Comparison of ENCODE assay signal across 9 cellular contexts in the genomic region with DNA sequence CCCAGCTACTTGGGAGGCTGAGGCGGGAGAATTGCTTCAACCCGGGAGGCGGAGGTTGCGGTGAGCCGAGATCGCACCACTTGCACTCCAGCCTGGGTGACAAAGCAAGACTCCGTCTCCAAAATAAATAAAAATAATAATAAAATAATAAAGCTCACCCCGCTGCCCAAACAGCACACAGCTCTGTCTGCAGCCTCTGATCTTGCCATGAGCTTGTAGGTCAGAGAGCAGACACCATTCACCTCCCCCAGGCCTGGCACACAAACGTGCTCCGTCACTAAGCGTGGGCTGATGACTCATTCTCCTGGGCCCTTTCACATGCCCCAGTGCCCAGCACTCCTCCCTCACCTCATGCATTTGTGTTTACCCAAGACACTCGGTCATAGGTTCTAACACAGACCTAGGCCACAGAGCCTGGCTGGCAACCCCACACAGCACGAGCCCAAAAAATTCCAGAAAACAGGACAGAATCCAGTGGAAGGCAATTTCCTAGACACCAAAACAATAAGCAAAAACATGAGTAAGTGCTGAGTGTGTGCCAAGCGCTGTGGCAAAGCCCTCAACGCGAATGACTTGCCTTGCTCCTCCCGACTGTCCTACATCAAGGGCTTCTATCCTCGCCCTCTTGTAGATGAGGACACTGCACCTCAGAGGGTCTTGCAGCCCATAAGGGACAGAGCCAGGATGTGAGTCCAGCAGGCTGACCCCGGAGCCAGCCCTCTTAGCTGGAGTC. TPM values are rescaled to one million over a fixed set of nuclear protein-coding genes. Genes with fewer than 3 reads are reported as not detected.
A peak's percentile ranks its signal among the peaks of the same experiment; 100 is the strongest.
DNase-seq lines count a peak whose midpoint lies in the region; ATAC-seq and TF ChIP-seq lines count a peak whose summit lies in the region.
"Had no signal": no experiment of that assay in that cellular context is flagged by ENCODE, and none has a peak within 500 bp of the region (broad histone marks: within the 10 kb centered on the region; RNA-seq: fewer than 3 reads in every experiment).

No MANE protein-coding gene starts in this region.

- H3F3A ChIP-seq in GM23338 (replicated peaks; ENCODE audit: low read depth) = no peaks in the 10 kb centered on the region

- DNase-seq in GM23338 (ENCODE audit: low spot score) (no peak), SW 1271 (lab: John Stamatoyannopoulos, UW) (peak; percentile 70 to 79), esophagus muscularis mucosa (ENCODE audit: extremely low spot score) (no peak), aorta (peak; percentile 89 to 93)

- TF ChIP-seq CTCF in 22Rv1 (IDR thresholded peaks at IDR 0.05) = no peak
- TF ChIP-seq CTCF in GM23338 (conservative IDR thresholded peaks at IDR 0.05; ENCODE audit: low read depth in 2 of 2) = no peak
- TF ChIP-seq CTCF in esophagus muscularis mucosa (IDR thresholded peaks at IDR 0.05) = no peak
- TF ChIP-seq CTCF in nephron (IDR thresholded peaks at IDR 0.05; ENCODE audit: unreplicated experiment in 3 of 3) = no peak

- H3K9me2 ChIP-seq in GM23338 (ENCODE audit: insufficient read depth) = no peaks in the 10 kb centered on the region

- H3K4me3 Mint-ChIP-seq in GM23338 (no peak overlapping the region), nephron (no peak overlapping the region)
- H3K4me3 Mint-ChIP-seq: central memory CD8-positive, alpha-beta T cell had no signal

- H3K79me2 ChIP-seq in GM23338 (replicated peaks; ENCODE audit: insufficient read depth) = no peaks in the 10 kb centered on the region

- H3K27me3 ChIP-seq in GM23338 (ENCODE audit: insufficient read depth) = no peaks in the 10 kb centered on the region
- no peaks in the 10 kb centered on the region for H3K27me3 ChIP-seq in esophagus muscularis mucosa
- no peaks in the 10 kb centered on the region for H3K27me3 ChIP-seq in aorta (ENCODE audit: control insufficient read depth in 1 of 2, insufficient read depth in 2 of 2, low read length in 1 of 2)

- no peaks in the 10 kb centered on the region for H3K9me3 ChIP-seq in esophagus muscularis mucosa
- H3K9me3 ChIP-seq in aorta (ENCODE audit: control insufficient read depth, low read length) = no peaks in the 10 kb centered on the region

- H3K27ac Mint-ChIP-seq in GM23338 (peak overlapping the region; percentile 31), nephron (peak overlapping the region; percentile 9 to 54 (median 19))

- H3K4me3 ChIP-seq in GM23338 (no peak overlapping the region), esophagus muscularis mucosa (no peak overlapping the region), aorta (ENCODE audit: low read length in 2 of 2) (no peak overlapping the region)

- H4K20me1 ChIP-seq in GM23338 (replicated peaks; ENCODE audit: insufficient read depth) = no peaks in the 10 kb centered on the region; the same call in 1 of the 2 replicates

- H3K9me3 Mint-ChIP-seq in GM23338 (no peaks in the 10 kb centered on the region; the same call in 2 of the 3 replicates), nephron (no peaks in the 10 kb centered on the region)
- H3K9me3 Mint-ChIP-seq: central memory CD8-positive, alpha-beta T cell had no signal

- no peak overlapping the region for H2AFZ ChIP-seq in GM23338

- no peaks in the 10 kb centered on the region for H3K36me3 ChIP-seq in GM23338 (ENCODE audit: insufficient read depth)
- H3K36me3 ChIP-seq in esophagus muscularis mucosa = no peaks in the 10 kb centered on the region
- H3K36me3 ChIP-seq in aorta (ENCODE audit: control insufficient read depth in 1 of 2, insufficient read depth in 2 of 2, low read length in 1 of 2) = no peaks in the 10 kb centered on the region

- H3K4me1 ChIP-seq in GM23338 (ENCODE audit: insufficient read depth) = no peaks in the 10 kb centered on the region; the same call in 1 of the 2 replicates
- H3K4me1 ChIP-seq in esophagus muscularis mucosa = peaks cover 26 to 45% (median 44%) of the 10 kb centered on the region in 4 donors
- H3K4me1 ChIP-seq in aorta (ENCODE audit: control insufficient read depth in 1 of 2, insufficient read depth in 2 of 2, low read length in 2 of 2) = peaks cover 0 to 3% of the 10 kb centered on the region in 2 donors

- WGBS in esophagus muscularis mucosa = 69% methylated on average over 19 of the region's 19 CpGs
- WGBS in aorta, 2 donors = 15 to 23% methylated on average over 19 of the region's 19 CpGs

- no peaks in the 10 kb centered on the region for H3K27me3 Mint-ChIP-seq in GM23338 (ENCODE audit: insufficient read depth, low read depth, poor library complexity)
- H3K27me3 Mint-ChIP-seq in nephron (ENCODE audit: low read depth) = no peaks in the 10 kb centered on the region
- H3K27me3 Mint-ChIP-seq: central memory CD8-positive, alpha-beta T cell had no signal

- no peak for TF ChIP-seq EP300 in esophagus muscularis mucosa (IDR thresholded peaks at IDR 0.05)

- H3K36me3 Mint-ChIP-seq in GM23338 (ENCODE audit: low read depth) = no peaks in the 10 kb centered on the region; the same call in 2 of the 3 replicates
- peaks cover 6% of the 10 kb centered on the region for H3K36me3 Mint-ChIP-seq in nephron (ENCODE audit: low read depth)

- intact Hi-C loops in esophagus muscularis mucosa (cut with DNase I) = no loop called here
- intact Hi-C loops in aorta (cut with DNase I) = no loop called here

- no peak for TF ChIP-seq POLR2A in esophagus muscularis mucosa (IDR thresholded peaks at IDR 0.05; ENCODE audit: low read depth)

- H3K27ac ChIP-seq in 22Rv1 = peak overlapping the region; percentile 67
- H3K27ac ChIP-seq in GM23338 (ENCODE audit: low read depth) = no peak overlapping the region
- H3K27ac ChIP-seq in esophagus muscularis mucosa (replicated peaks in 1 of 4) = peak overlapping the region; percentile 47 to 78 (median 57)
- peak overlapping the region in 1 of 2 donors; percentile 93 for H3K27ac ChIP-seq in aorta (ENCODE audit: low read depth in 1 of 2, low read length in 2 of 2)

- H3K4me1 Mint-ChIP-seq in GM23338 = peaks cover 4% of the 10 kb centered on the region; the same call in 2 of the 3 replicates
- peaks cover 24% of the 10 kb centered on the region for H3K4me1 Mint-ChIP-seq in nephron

- H3K4me2 ChIP-seq in GM23338 = no peak overlapping the region

- no peak; the same call in 2 of the 3 replicates for ATAC-seq in GM23338
- ATAC-seq in aorta (ENCODE audit: low FRiP score) = peak; percentile 93
- no peak for ATAC-seq in HG03108 (IDR thresholded peaks at IDR 0.05; ENCODE audit: unreplicated experiment)
- ATAC-seq in HG03280 (IDR thresholded peaks at IDR 0.05; ENCODE audit: unreplicated experiment) = no peak

TF ChIP-seq in GM23338, 12 proteins besides CTCF, POLR2A, EP300 and RAD21:
- TF ChIP-seq ZNF331 (CRISPR knock-in tag; IDR thresholded peaks at IDR 0.05; ENCODE audit: low read depth) (no peak), EZH2 (IDR thresholded peaks at IDR 0.05; ENCODE audit: low read depth, unreplicated experiment) (no peak), ZNF114 (CRISPR knock-in tag; IDR thresholded peaks at IDR 0.05) (no peak), JUNB (IDR thresholded peaks at IDR 0.05; ENCODE audit: unreplicated experiment) (no peak), NANOG (IDR thresholded peaks at IDR 0.05; ENCODE audit: borderline replicate concordance) (no peak)
- TF ChIP-seq, protein P1, sequence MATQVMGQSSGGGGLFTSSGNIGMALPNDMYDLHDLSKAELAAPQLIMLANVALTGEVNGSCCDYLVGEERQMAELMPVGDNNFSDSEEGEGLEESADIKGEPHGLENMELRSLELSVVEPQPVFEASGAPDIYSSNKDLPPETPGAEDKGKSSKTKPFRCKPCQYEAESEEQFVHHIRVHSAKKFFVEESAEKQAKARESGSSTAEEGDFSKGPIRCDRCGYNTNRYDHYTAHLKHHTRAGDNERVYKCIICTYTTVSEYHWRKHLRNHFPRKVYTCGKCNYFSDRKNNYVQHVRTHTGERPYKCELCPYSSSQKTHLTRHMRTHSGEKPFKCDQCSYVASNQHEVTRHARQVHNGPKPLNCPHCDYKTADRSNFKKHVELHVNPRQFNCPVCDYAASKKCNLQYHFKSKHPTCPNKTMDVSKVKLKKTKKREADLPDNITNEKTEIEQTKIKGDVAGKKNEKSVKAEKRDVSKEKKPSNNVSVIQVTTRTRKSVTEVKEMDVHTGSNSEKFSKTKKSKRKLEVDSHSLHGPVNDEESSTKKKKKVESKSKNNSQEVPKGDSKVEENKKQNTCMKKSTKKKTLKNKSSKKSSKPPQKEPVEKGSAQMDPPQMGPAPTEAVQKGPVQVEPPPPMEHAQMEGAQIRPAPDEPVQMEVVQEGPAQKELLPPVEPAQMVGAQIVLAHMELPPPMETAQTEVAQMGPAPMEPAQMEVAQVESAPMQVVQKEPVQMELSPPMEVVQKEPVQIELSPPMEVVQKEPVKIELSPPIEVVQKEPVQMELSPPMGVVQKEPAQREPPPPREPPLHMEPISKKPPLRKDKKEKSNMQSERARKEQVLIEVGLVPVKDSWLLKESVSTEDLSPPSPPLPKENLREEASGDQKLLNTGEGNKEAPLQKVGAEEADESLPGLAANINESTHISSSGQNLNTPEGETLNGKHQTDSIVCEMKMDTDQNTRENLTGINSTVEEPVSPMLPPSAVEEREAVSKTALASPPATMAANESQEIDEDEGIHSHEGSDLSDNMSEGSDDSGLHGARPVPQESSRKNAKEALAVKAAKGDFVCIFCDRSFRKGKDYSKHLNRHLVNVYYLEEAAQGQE (IDR thresholded peaks at IDR 0.05; ENCODE audit: unreplicated experiment) = no peak
- TF ChIP-seq, protein P2, sequence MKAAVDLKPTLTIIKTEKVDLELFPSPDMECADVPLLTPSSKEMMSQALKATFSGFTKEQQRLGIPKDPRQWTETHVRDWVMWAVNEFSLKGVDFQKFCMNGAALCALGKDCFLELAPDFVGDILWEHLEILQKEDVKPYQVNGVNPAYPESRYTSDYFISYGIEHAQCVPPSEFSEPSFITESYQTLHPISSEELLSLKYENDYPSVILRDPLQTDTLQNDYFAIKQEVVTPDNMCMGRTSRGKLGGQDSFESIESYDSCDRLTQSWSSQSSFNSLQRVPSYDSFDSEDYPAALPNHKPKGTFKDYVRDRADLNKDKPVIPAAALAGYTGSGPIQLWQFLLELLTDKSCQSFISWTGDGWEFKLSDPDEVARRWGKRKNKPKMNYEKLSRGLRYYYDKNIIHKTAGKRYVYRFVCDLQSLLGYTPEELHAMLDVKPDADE (IDR thresholded peaks at IDR 0.05) = no peak

RNA-seq across cellular contexts. Expression of a gene that starts 18.0 kb away (rescaled TPM):
- total RNA-seq in GM23338 (2014; rRNA removed; shearing (Covaris generic)) = 4.3 and 5.9 TPM in 2 replicates
- polyA plus RNA-seq in GM23338 (2016; fragmentation: Nextera tagmentation; extraction: Ambion mirVana) (0.68 and 0.94 TPM in 2 replicates), aorta (10 to 100 TPM; 10.6 to 17.4 TPM)
- total RNA-seq in esophagus muscularis mucosa (10 to 100 TPM; 44.4 to 70.9 (median 56.0) TPM), aorta (10 to 100 TPM; 49.0 to 59.8 TPM)

RNA-seq across cellular contexts. Expression of a gene that starts 52.1 kb away (rescaled TPM):
- total RNA-seq in GM23338 (2014; rRNA removed; shearing (Covaris generic)) = 218 and 227 TPM in 2 replicates
- polyA plus RNA-seq in GM23338 (2016; fragmentation: Nextera tagmentation; extraction: Ambion mirVana) (122 and 123 TPM in 2 replicates), aorta (under 1 TPM in 1 of 2 donors, not detected in 1; 0.18 TPM)
- total RNA-seq in esophagus muscularis mucosa (not detected), aorta (under 1 TPM; 0.12 to 0.19 TPM)

Comparison
In these comparisons a context has a peak if more than half of its experiments do, and no peak if none do; other contexts are left out.
1. DNase-seq: peak in SW 1271 (2 of 2) and aorta (2 of 2); none in GM23338 (single experiment) and esophagus muscularis mucosa (single experiment).
2. RNA of a gene that starts 52.1 kb away (total RNA-seq): 218 to 227 TPM in GM23338; 0.12 to 0.19 TPM in aorta and not detected in esophagus muscularis mucosa; every median in the first group is over 100 times any median in the second.